ENCODE assay signal across 9 cellular contexts in genomic region chr19:49339364-49340068, GRCh38. TPM values are rescaled to one million over a fixed set of nuclear protein-coding genes. Genes with fewer than 3 reads are reported as not detected.
A peak's percentile ranks its signal among the peaks of the same experiment; 100 is the strongest.
DNase-seq lines count a peak whose midpoint lies in the region; ATAC-seq lines count a peak whose summit lies in the region.
"Had no signal": no experiment of that assay in that cellular context is flagged by ENCODE, and none has a peak within 500 bp of the region (broad histone marks: within the 10 kb centered on the region; RNA-seq: fewer than 3 reads in every experiment).

No MANE protein-coding gene starts in this region.

- DNase-seq in NCI-H2196 (lab: John Stamatoyannopoulos, UW; ENCODE audit: unreplicated experiment) (peak; percentile 97), left lobe of liver (ENCODE audit: low spot score) (peak; percentile 91), HAP-1 (ENCODE audit: low spot score in 2 of 2) (no peak)
- DNase-seq in activated T-cell treated with anti-CD3 and anti-CD28 coated beads, Interleukin-2, amount 50 U/mL, for 72 hours, result no peak
- no peak for DNase-seq in stimulated activated naive CD4-positive, alpha-beta T cell (lab: John Stamatoyannopoulos, UW)

- peaks cover 0 to 32% (median 12%) of the 10 kb centered on the region in 11 experiments; a peak in 12 of 22 replicates for H4K20me1 ChIP-seq in BLaER1 treated with 17β-estradiol and CSF1 and Interleukin-3, amounts not matched to agents 10 nM and 100 nM

- peaks cover 0 to 11% (median 0%) of the 10 kb centered on the region in 11 experiments; a peak in 2 of 22 replicates for H3K36me3 ChIP-seq in BLaER1 treated with 17β-estradiol and CSF1 and Interleukin-3, amounts not matched to agents 10 nM and 100 nM
- H3K36me3 ChIP-seq in duodenal mucosa (ENCODE audit: control insufficient read depth in 1 of 2, insufficient read depth in 2 of 2, low read length in 2 of 2) (peaks cover 0 to 5% of the 10 kb centered on the region in 2 donors), subcutaneous abdominal adipose tissue (ENCODE audit: control insufficient read depth in 5 of 5, insufficient read depth in 5 of 5, low read length in 5 of 5) (peaks cover 0 to 38% (median 24%) of the 10 kb centered on the region in 5 donors), HAP-1 (replicated peaks) (peaks cover 18% of the 10 kb centered on the region)

- in situ Hi-C loops in HAP-1 (cut with MboI; ENCODE audit: low sequenced_read_pairs), result no loop called here

- peak; percentile 86 for ATAC-seq in left lobe of liver
- ATAC-seq in activated T-cell treated with anti-CD3 and anti-CD28 coated beads, Interleukin-2, amount 50 U/mL, for 72 hours (replicated peaks in 1 of 2), result no peak

- H3K9me3 ChIP-seq in BLaER1 treated with 17β-estradiol and CSF1 and Interleukin-3, amounts not matched to agents 10 nM and 100 nM (replicated peaks in 1 of 11), result 0 out of 22 replicates have a peak, but pooled peaks cover 0 to 8% (median 0%) of the 10 kb centered on the region in 11 experiments
- H3K9me3 ChIP-seq in duodenal mucosa (ENCODE audit: control insufficient read depth in 1 of 2, low read length in 2 of 2) (no peaks in the 10 kb centered on the region), subcutaneous abdominal adipose tissue (ENCODE audit: control insufficient read depth in 5 of 5, low read length in 5 of 5) (no peaks in the 10 kb centered on the region), HAP-1 (no peaks in the 10 kb centered on the region)

- H3K27me3 Mint-ChIP-seq in activated T-cell treated with anti-CD3 and anti-CD28 coated beads, Interleukin-2, amount 50 U/mL, for 72 hours (ENCODE audit: low read depth), result no peaks in the 10 kb centered on the region
- H3K27me3 Mint-ChIP-seq: naive thymus-derived CD4-positive, alpha-beta T cell had no signal

- no peak overlapping the region for H3K27ac Mint-ChIP-seq in activated T-cell treated with anti-CD3 and anti-CD28 coated beads, Interleukin-2, amount 50 U/mL, for 72 hours

- no peak overlapping the region for H3K4me3 Mint-ChIP-seq in activated T-cell treated with anti-CD3 and anti-CD28 coated beads, Interleukin-2, amount 50 U/mL, for 72 hours

- peaks cover 39 to 59% (median 53%) of the 10 kb centered on the region in 10 experiments for H3K4me1 ChIP-seq in BLaER1 treated with 17β-estradiol and CSF1 and Interleukin-3, amounts not matched to agents 10 nM and 100 nM
- H3K4me1 ChIP-seq in duodenal mucosa (ENCODE audit: control insufficient read depth in 1 of 2, insufficient read depth in 2 of 2, low read length in 2 of 2) (peaks cover 10 to 25% of the 10 kb centered on the region in 2 donors), subcutaneous abdominal adipose tissue (ENCODE audit: control insufficient read depth in 5 of 5, insufficient read depth in 5 of 5, low read length in 5 of 5) (peaks cover 0 to 34% (median 28%) of the 10 kb centered on the region in 5 donors), HAP-1 (0 out of 2 replicates have a peak, but pooled peaks cover 2% of the 10 kb centered on the region)

- peak overlapping the region; percentile 42 to 94 (median 89); a peak in 19 of 22 replicates for H3K4me2 ChIP-seq in BLaER1 treated with 17β-estradiol and CSF1 and Interleukin-3, amounts not matched to agents 10 nM and 100 nM

- H3K4me3 ChIP-seq in BLaER1 treated with 17β-estradiol and CSF1 and Interleukin-3, amounts not matched to agents 10 nM and 100 nM, result peak overlapping the region in 5 of 10 experiments; percentile 23 to 61 (median 40); a peak in 9 of 20 replicates
- H3K4me3 ChIP-seq in duodenal mucosa (ENCODE audit: low read depth in 1 of 2, low read length in 2 of 2) (peak overlapping the region; percentile 57 to 64), subcutaneous abdominal adipose tissue (ENCODE audit: low read depth in 1 of 5, low read length in 5 of 5) (peak overlapping the region; percentile 59 to 74 (median 62)), HAP-1 (no peak overlapping the region)

- H3K9me3 Mint-ChIP-seq in activated T-cell treated with anti-CD3 and anti-CD28 coated beads, Interleukin-2, amount 50 U/mL, for 72 hours, result no peaks in the 10 kb centered on the region
- H3K9me3 Mint-ChIP-seq: naive thymus-derived CD4-positive, alpha-beta T cell had no signal

- H3K27ac ChIP-seq in BLaER1 treated with 17β-estradiol and CSF1 and Interleukin-3, amounts not matched to agents 10 nM and 100 nM, result no peak overlapping the region; a peak in 1 of 22 replicates
- H3K27ac ChIP-seq in duodenal mucosa (ENCODE audit: low read depth, low read length), result peak overlapping the region; percentile 73
- H3K27ac ChIP-seq in subcutaneous abdominal adipose tissue (ENCODE audit: low read depth, low read length), result peak overlapping the region; percentile 46

- peaks cover 15 to 19% of the 10 kb centered on the region in 2 donors for H3K36me3 Mint-ChIP-seq in activated T-cell treated with anti-CD3 and anti-CD28 coated beads, Interleukin-2, amount 50 U/mL, for 72 hours (ENCODE audit: insufficient read depth in 2 of 2)

- peak overlapping the region in 2 of 11 experiments; percentile 28 to 45; a peak in 3 of 22 replicates for H3K9ac ChIP-seq in BLaER1 treated with 17β-estradiol and CSF1 and Interleukin-3, amounts not matched to agents 10 nM and 100 nM
- H3K9ac ChIP-seq in duodenal mucosa (ENCODE audit: low read depth in 1 of 2, low read length in 2 of 2) (peak overlapping the region in 1 of 2 donors; percentile 43), subcutaneous abdominal adipose tissue (ENCODE audit: low read length in 5 of 5) (peak overlapping the region in 2 of 5 donors; percentile 6 to 41)

- peaks cover 10 to 51% (median 32%) of the 10 kb centered on the region in 11 experiments; a peak in 20 of 22 replicates for H3K27me3 ChIP-seq in BLaER1 treated with 17β-estradiol and CSF1 and Interleukin-3, amounts not matched to agents 10 nM and 100 nM
- H3K27me3 ChIP-seq in duodenal mucosa (ENCODE audit: control insufficient read depth in 1 of 2, insufficient read depth in 2 of 2, low read length in 2 of 2) (no peaks in the 10 kb centered on the region), subcutaneous abdominal adipose tissue (ENCODE audit: control insufficient read depth in 5 of 5, insufficient read depth in 4 of 5, low read length in 5 of 5) (no peaks in the 10 kb centered on the region), HAP-1 (ENCODE audit: low read depth) (no peaks in the 10 kb centered on the region)

- H3K4me1 Mint-ChIP-seq in activated T-cell treated with anti-CD3 and anti-CD28 coated beads, Interleukin-2, amount 50 U/mL, for 72 hours (ENCODE audit: low read depth), result peaks cover 45% of the 10 kb centered on the region

RNA-seq across cellular contexts. Expression of gene CD37, which starts 4.3 kb away (rescaled TPM):
- 2.2 TPM for total RNA-seq in left lobe of liver
- 100 to 1,000 TPM; 248 to 262 TPM for total RNA-seq in activated T-cell treated with anti-CD3 and anti-CD28 coated beads, Interleukin-2, amount 50 U/mL, for 72 hours

RNA-seq across cellular contexts. Expression of gene SLC6A16, which starts 14.5 kb away (rescaled TPM):
- total RNA-seq in left lobe of liver, result 2.4 TPM
- total RNA-seq in activated T-cell treated with anti-CD3 and anti-CD28 coated beads, Interleukin-2, amount 50 U/mL, for 72 hours, result 1 to 10 TPM; 2.0 to 3.0 TPM

RNA-seq across cellular contexts. Expression of gene TEAD2, which starts 22.7 kb away (rescaled TPM):
- 5.1 TPM for total RNA-seq in left lobe of liver
- total RNA-seq in activated T-cell treated with anti-CD3 and anti-CD28 coated beads, Interleukin-2, amount 50 U/mL, for 72 hours, result not detected

RNA-seq across cellular contexts. Expression of gene DKKL1, which starts 24.2 kb away (rescaled TPM):
- total RNA-seq in left lobe of liver, result not detected
- not detected for total RNA-seq in activated T-cell treated with anti-CD3 and anti-CD28 coated beads, Interleukin-2, amount 50 U/mL, for 72 hours
- total RNA-seq: naive thymus-derived CD4-positive, alpha-beta T cell had no signal

RNA-seq across cellular contexts. Expression of gene KASH5, which starts 48.5 kb away (rescaled TPM):
- not detected for total RNA-seq in left lobe of liver
- 1 to 10 TPM; 1.6 to 3.0 TPM for total RNA-seq in activated T-cell treated with anti-CD3 and anti-CD28 coated beads, Interleukin-2, amount 50 U/mL, for 72 hours

Comparison
In these comparisons a context has a peak if more than half of its experiments do, and no peak if none do; other contexts are left out.
1. H3K27ac ChIP-seq: peak in duodenal mucosa (single experiment) and subcutaneous abdominal adipose tissue (single experiment); none in BLaER1 treated with 17β-estradiol and CSF1 and Interleukin-3, amounts not matched to agents 10 nM and 100 nM (0 of 11).
2. DNase-seq: peak in NCI-H2196 (single experiment) and left lobe of liver (single experiment); none in activated T-cell treated with anti-CD3 and anti-CD28 coated beads, Interleukin-2, amount 50 U/mL, for 72 hours (0 of 2), stimulated activated naive CD4-positive, alpha-beta T cell (0 of 6) and HAP-1 (0 of 2).
3. RNA of gene CD37, which starts 4.3 kb away (total RNA-seq): 248 to 262 TPM in activated T-cell treated with anti-CD3 and anti-CD28 coated beads, Interleukin-2, amount 50 U/mL, for 72 hours; 2.2 TPM in left lobe of liver (single experiment); every median in the first group is over 10 times any median in the second.